Comparison of ENCODE assay signal across 26 cellular contexts in genomic region chr19:13244920-13245319, GRCh38.
"Had no signal": no experiment of that assay in that cellular context is flagged by ENCODE, and none has a peak within 500 bp of the region (broad histone marks: within the 10 kb centered on the region; RNA-seq: fewer than 3 reads in every experiment).

No MANE protein-coding gene starts in this region.

- H3K4me3 Mint-ChIP-seq: immature natural killer cell, mesothelial cell of epicardium, naive B cell had no signal

- H3K79me2 ChIP-seq: hepatocyte had no signal

- ATAC-seq: esophagus mucosa, gastroesophageal sphincter, heart left ventricle, left lung, left ventricle myocardium superior, mucosa of descending colon had no signal

- FAIRE-seq: colon, kidney had no signal

- H3K4me3 ChIP-seq: coronary artery, dorsolateral prefrontal cortex, esophagus squamous epithelium, gastroesophageal sphincter, heart left ventricle, hepatocyte, left lung, lower lobe of right lung, mucosa of descending colon had no signal

- H3K36me3 Mint-ChIP-seq: immature natural killer cell, mesothelial cell of epicardium, naive B cell had no signal

- H3K9me3 Mint-ChIP-seq: immature natural killer cell, mesothelial cell of epicardium, naive B cell had no signal

- H3K27ac ChIP-seq: coronary artery, dorsolateral prefrontal cortex, epithelial cell of prostate, esophagus squamous epithelium, gastroesophageal sphincter, heart left ventricle, hepatocyte, lower lobe of right lung had no signal

- H3K36me3 ChIP-seq: esophagus squamous epithelium, gastroesophageal sphincter, heart left ventricle, left lung, lower lobe of right lung had no signal

- H3K9me3 ChIP-seq: esophagus squamous epithelium, gastroesophageal sphincter, heart left ventricle, left lung, lower lobe of right lung, mucosa of descending colon had no signal

- DNase-seq: dorsolateral prefrontal cortex; effector CD4-positive, alpha-beta T cell; effector memory CD4-positive, alpha-beta T cell; erythroblast; esophagus squamous epithelium; foreskin fibroblast; foreskin melanocyte; heart left ventricle; hypothalamus; immature natural killer cell; islet precursor cell; kidney; kidney glomerular epithelial cell; left lung; left ventricle myocardium superior; lower lobe of right lung; mesenchymal stem cell; mucosa of descending colon; naive B cell had no signal

- H3K27me3 Mint-ChIP-seq: naive B cell had no signal

- H3K27ac Mint-ChIP-seq: immature natural killer cell, mesothelial cell of epicardium had no signal

- H3K27me3 ChIP-seq: dorsolateral prefrontal cortex, hepatocyte, left lung had no signal

- H3K4me1 ChIP-seq: esophagus squamous epithelium, gastroesophageal sphincter, heart left ventricle, left lung, lower lobe of right lung had no signal

- H2AFZ ChIP-seq: hepatocyte had no signal

- H3K4me2 ChIP-seq: hepatocyte had no signal
